15 cellular contexts compared by ENCODE assay signal in the genomic region with DNA sequence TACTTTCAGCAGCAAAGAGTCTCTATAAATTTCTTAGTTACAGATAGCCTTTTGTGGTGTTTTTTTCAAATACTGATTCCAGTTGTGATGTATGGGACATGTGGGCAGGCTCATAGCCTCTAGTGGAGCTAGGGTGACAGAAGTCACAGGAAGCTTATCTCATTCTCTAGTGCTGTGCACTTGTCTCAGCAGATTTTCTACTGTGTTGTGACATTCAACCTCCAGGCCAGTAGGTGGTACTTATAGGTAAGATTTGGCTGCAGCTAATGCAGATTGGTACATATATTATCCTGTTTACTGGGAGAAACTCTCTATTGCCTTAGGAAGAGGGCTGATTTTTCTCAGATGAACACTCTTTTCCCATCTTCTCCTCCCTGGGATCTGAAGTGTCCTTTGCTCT.
DNase-seq lines count a peak whose midpoint lies in the region; ATAC-seq, FAIRE-seq and TF ChIP-seq lines count a peak whose summit lies in the region.
"Had no signal": no experiment of that assay in that cellular context is flagged by ENCODE, and none has a peak within 500 bp of the region (broad histone marks: within the 10 kb centered on the region; RNA-seq: fewer than 3 reads in every experiment).

No MANE protein-coding gene starts in this region.

- no peaks in the 10 kb centered on the region for H3K4me1 Mint-ChIP-seq in activated naive CD8-positive, alpha-beta T cell treated with anti-CD3 and anti-CD28 coated beads, Interleukin-2, amount 10 ng/mL, durations not matched to agents 7 days and 5 days
- no peaks in the 10 kb centered on the region for H3K4me1 Mint-ChIP-seq in activated naive CD8-positive, alpha-beta T cell treated with anti-CD3 and anti-CD28 coated beads, Interleukin-2, amount 50 U/mL, for 24 hours
- H3K4me1 Mint-ChIP-seq: CD8-positive, alpha-beta memory T cell had no signal

- no peak for TF ChIP-seq RAD21 in GM12878 (IDR thresholded peaks at IDR 0.05; ENCODE audit: insufficient read depth, low read depth, low read length)

- RAD21 ChIA-PET in GM12878 (lab: Charles Lee; ENCODE audit: unreplicated experiment), result no interaction called here

- FAIRE-seq in GM12878 (lab: Jason Lieb, UNC), result no peak

- intact Hi-C loops in GM12878 (cut with micrococcal nuclease; ENCODE audit: unreplicated experiment) (no loop called here), esophagus squamous epithelium (cut with DNase I) (no loop called here), right cardiac atrium (cut with DNase I) (no loop called here)

- no peak for TF ChIP-seq EP300 in GM12878 (IDR thresholded peaks at IDR 0.05; ENCODE audit: borderline replicate concordance in 1 of 2, control insufficient read depth in 1 of 2, low read depth in 2 of 2, low read length in 2 of 2)

- no peaks in the 10 kb centered on the region for H3K36me3 Mint-ChIP-seq in activated naive CD8-positive, alpha-beta T cell treated with anti-CD3 and anti-CD28 coated beads, Interleukin-2, amount 10 ng/mL, durations not matched to agents 7 days and 5 days
- H3K36me3 Mint-ChIP-seq in activated naive CD8-positive, alpha-beta T cell treated with anti-CD3 and anti-CD28 coated beads, Interleukin-2, amount 50 U/mL, for 24 hours (ENCODE audit: low read depth), result no peaks in the 10 kb centered on the region
- H3K36me3 Mint-ChIP-seq: CD8-positive, alpha-beta memory T cell had no signal

- H4K8ac ChIP-seq in mesendoderm (ENCODE audit: low read depth, low read length), result no peak overlapping the region

- H2BK15ac ChIP-seq in mesendoderm (replicated peaks; ENCODE audit: low read depth), result no peak overlapping the region

- no peak overlapping the region for H3K56ac ChIP-seq in mesendoderm (ENCODE audit: low read length)

- H3K9me3 Mint-ChIP-seq in activated naive CD8-positive, alpha-beta T cell treated with anti-CD3 and anti-CD28 coated beads, Interleukin-2, amount 10 ng/mL, durations not matched to agents 7 days and 5 days, result no peaks in the 10 kb centered on the region
- H3K9me3 Mint-ChIP-seq in activated naive CD8-positive, alpha-beta T cell treated with anti-CD3 and anti-CD28 coated beads, Interleukin-2, amount 50 U/mL, for 24 hours, result peaks cover 10% of the 10 kb centered on the region

- H3K27me3 Mint-ChIP-seq in activated naive CD8-positive, alpha-beta T cell treated with anti-CD3 and anti-CD28 coated beads, Interleukin-2, amount 10 ng/mL, durations not matched to agents 7 days and 5 days, result no peaks in the 10 kb centered on the region
- H3K27me3 Mint-ChIP-seq in activated naive CD8-positive, alpha-beta T cell treated with anti-CD3 and anti-CD28 coated beads, Interleukin-2, amount 50 U/mL, for 24 hours, result no peaks in the 10 kb centered on the region

- H3K79me2 ChIP-seq in GM12878 (ENCODE audit: control insufficient read depth, insufficient read depth, low read length) (no peaks in the 10 kb centered on the region), mesendoderm (ENCODE audit: control insufficient read depth, insufficient read depth, low read length) (no peaks in the 10 kb centered on the region)

- no peak overlapping the region for H2AK5ac ChIP-seq in mesendoderm (ENCODE audit: low read length)

- no peak for DNase-seq in activated naive CD8-positive, alpha-beta T cell treated with anti-CD3 and anti-CD28 coated beads, Interleukin-2, amount 10 ng/mL, durations not matched to agents 7 days and 5 days
- no peak for DNase-seq in activated naive CD8-positive, alpha-beta T cell treated with anti-CD3 and anti-CD28 coated beads, Interleukin-2, amount 50 U/mL, for 24 hours
- DNase-seq in NAMALWA (ENCODE audit: low spot score) (peak; percentile 11), GM12878 (ENCODE audit: low read depth, low spot score) (no peak), mesendoderm (peak; percentile 13), esophagus squamous epithelium (lab: John Stamatoyannopoulos, UW) (no peak), right cardiac atrium (no peak), NCI-H1694 (lab: John Stamatoyannopoulos, UW) (no peak)
- DNase-seq: 8988T; AML-193; Caco-2; CD8-positive, alpha-beta memory T cell; HCEC 1CT; IMR-90 had no signal

- H3K27ac ChIP-seq in GM12878 (ENCODE audit: control insufficient read depth, insufficient read depth) (no peak overlapping the region), mesendoderm (ENCODE audit: low read depth, low read length) (no peak overlapping the region), esophagus squamous epithelium (no peak overlapping the region), right cardiac atrium (ENCODE audit: low read length) (no peak overlapping the region)
- H3K27ac ChIP-seq: BLaER1 had no signal

- H3K4me2 ChIP-seq in GM12878 (ENCODE audit: control insufficient read depth, insufficient read depth) (no peak overlapping the region), mesendoderm (ENCODE audit: low read length) (no peak overlapping the region)
- H3K4me2 ChIP-seq: BLaER1 had no signal

- no peak overlapping the region for H3K4ac ChIP-seq in mesendoderm (ENCODE audit: low read depth, low read length)

- H2BK5ac ChIP-seq in mesendoderm (ENCODE audit: low read length), result no peak overlapping the region

- H3K9me3 ChIP-seq in GM12878 (replicated peaks; ENCODE audit: control insufficient read depth, insufficient read depth, low read length) (no peaks in the 10 kb centered on the region), esophagus squamous epithelium (no peaks in the 10 kb centered on the region), right cardiac atrium (ENCODE audit: control insufficient read depth, low read length) (no peaks in the 10 kb centered on the region)
- H3K9me3 ChIP-seq: BLaER1, Caco-2 had no signal

- H3K23ac ChIP-seq in mesendoderm (ENCODE audit: low read length), result no peak overlapping the region

- in situ Hi-C loops in GM12878 (cut with MboI), result no loop called here

- H3K27me3 ChIP-seq in GM12878 (replicated peaks in 1 of 2; ENCODE audit: control insufficient read depth in 2 of 2, insufficient read depth in 2 of 2, low read length in 1 of 2) (no peaks in the 10 kb centered on the region), mesendoderm (ENCODE audit: insufficient read depth, low read length, poor library complexity) (no peaks in the 10 kb centered on the region), esophagus squamous epithelium (no peaks in the 10 kb centered on the region), right cardiac atrium (ENCODE audit: control insufficient read depth, insufficient read depth) (no peaks in the 10 kb centered on the region)
- H3K27me3 ChIP-seq: BLaER1 had no signal

- no peak overlapping the region for H4K5ac ChIP-seq in mesendoderm (ENCODE audit: low read length)

- TF ChIP-seq CTCF in GM12878 (IDR thresholded peaks at IDR 0.05 in 2 of 3, conservative IDR thresholded peaks at IDR 0.05 in 1 of 3; ENCODE audit: control insufficient read depth in 2 of 3, extremely low read depth in 1 of 3, insufficient read depth in 1 of 3, low read depth in 3 of 3, low read length in 3 of 3), result no peak
- TF ChIP-seq CTCF in esophagus squamous epithelium (IDR thresholded peaks at IDR 0.05), result no peak

- no peak overlapping the region for H3K27ac Mint-ChIP-seq in activated naive CD8-positive, alpha-beta T cell treated with anti-CD3 and anti-CD28 coated beads, Interleukin-2, amount 10 ng/mL, durations not matched to agents 7 days and 5 days
- no peak overlapping the region for H3K27ac Mint-ChIP-seq in activated naive CD8-positive, alpha-beta T cell treated with anti-CD3 and anti-CD28 coated beads, Interleukin-2, amount 50 U/mL, for 24 hours
- H3K27ac Mint-ChIP-seq: CD8-positive, alpha-beta memory T cell had no signal

- H3K18ac ChIP-seq in mesendoderm (ENCODE audit: low read length), result no peak overlapping the region

- no peak for TF ChIP-seq POLR2A in GM12878 (IDR thresholded peaks at IDR 0.05; ENCODE audit: low read depth, low read length)
- no peak for TF ChIP-seq POLR2A in esophagus squamous epithelium (IDR thresholded peaks at IDR 0.05)

- H3K4me1 ChIP-seq in GM12878 (ENCODE audit: control insufficient read depth, insufficient read depth, low read length) (no peaks in the 10 kb centered on the region), mesendoderm (ENCODE audit: control insufficient read depth, low read depth, low read length) (no peaks in the 10 kb centered on the region), esophagus squamous epithelium (no peaks in the 10 kb centered on the region), right cardiac atrium (ENCODE audit: control insufficient read depth, insufficient read depth, low read length) (no peaks in the 10 kb centered on the region)
- H3K4me1 ChIP-seq: BLaER1, Caco-2 had no signal

- ATAC-seq in activated naive CD8-positive, alpha-beta T cell treated with anti-CD3 and anti-CD28 coated beads, Interleukin-2, amount 10 ng/mL, durations not matched to agents 7 days and 5 days (ENCODE audit: low read depth), result peak; percentile 36
- ATAC-seq in activated naive CD8-positive, alpha-beta T cell treated with anti-CD3 and anti-CD28 coated beads, Interleukin-2, amount 50 U/mL, for 24 hours, result no peak
- peak; percentile 55 for ATAC-seq in GM12878
- no peak for ATAC-seq in right cardiac atrium

- H3K36me3 ChIP-seq in GM12878 (ENCODE audit: control insufficient read depth in 2 of 2, insufficient read depth in 2 of 2, low read length in 1 of 2) (no peaks in the 10 kb centered on the region), mesendoderm (ENCODE audit: control insufficient read depth, insufficient read depth, low read length) (no peaks in the 10 kb centered on the region), esophagus squamous epithelium (no peaks in the 10 kb centered on the region)
- H3K36me3 ChIP-seq: BLaER1 had no signal

- POLR2A ChIA-PET in activated naive CD8-positive, alpha-beta T cell treated with anti-CD3 and anti-CD28 coated beads, Interleukin-2, amount 10 ng/mL, durations not matched to agents 7 days and 5 days (lab: Charles Lee), result no interaction called here
- POLR2A ChIA-PET in GM12878 (lab: Charles Lee), result no interaction called here

- SMC1A ChIA-PET in GM12878 (lab: Charles Lee; ENCODE audit: uncharacterized antibody, unreplicated experiment), result interaction anchor here (0.9 to 1.6 kb wide), 3 partner anchors 9 to 134 kb away, joined by 3 to 4 read pairs (median 3); no protein-coding TSS in a partner anchor

- no peak overlapping the region for H2BK120ac ChIP-seq in mesendoderm (ENCODE audit: low read depth, low read length)

- H3K4me3 Mint-ChIP-seq in activated naive CD8-positive, alpha-beta T cell treated with anti-CD3 and anti-CD28 coated beads, Interleukin-2, amount 10 ng/mL, durations not matched to agents 7 days and 5 days, result no peak overlapping the region
- H3K4me3 Mint-ChIP-seq in activated naive CD8-positive, alpha-beta T cell treated with anti-CD3 and anti-CD28 coated beads, Interleukin-2, amount 50 U/mL, for 24 hours, result no peak overlapping the region
- H3K4me3 Mint-ChIP-seq: CD8-positive, alpha-beta memory T cell had no signal

- H3K4me3 ChIP-seq in GM12878, result no peak overlapping the region
- H3K4me3 ChIP-seq in mesendoderm (ENCODE audit: low read length), result no peak overlapping the region
- no peak overlapping the region for H3K4me3 ChIP-seq in esophagus squamous epithelium
- no peak overlapping the region for H3K4me3 ChIP-seq in right cardiac atrium (ENCODE audit: low read length)
- H3K4me3 ChIP-seq: BLaER1 had no signal

- H3K79me1 ChIP-seq in mesendoderm (ENCODE audit: low read length), result no peaks in the 10 kb centered on the region

- H4K20me1 ChIP-seq in GM12878 (ENCODE audit: control insufficient read depth, insufficient read depth), result no peaks in the 10 kb centered on the region
- H4K20me1 ChIP-seq: BLaER1 had no signal

- no TSS peak for BruUV-seq in GM12878 (replicated peaks; lab: Mats Ljungman, UMichigan)

- H2AFZ ChIP-seq in GM12878 (ENCODE audit: control insufficient read depth, low read depth, low read length), result no peak overlapping the region

- no peak overlapping the region for H3K9ac ChIP-seq in GM12878 (ENCODE audit: control insufficient read depth, insufficient read depth, low read length)
- H3K9ac ChIP-seq in mesendoderm (ENCODE audit: low read length), result no peak overlapping the region
- H3K9ac ChIP-seq: BLaER1 had no signal

- CTCF ChIA-PET in GM12878 (lab: Yijun Ruan, JAX), result no interaction called here

Comparison
In these comparisons a context has a peak if more than half of its experiments do, and no peak if none do; other contexts are left out.
1. ATAC-seq: peak in activated naive CD8-positive, alpha-beta T cell treated with anti-CD3 and anti-CD28 coated beads, Interleukin-2, amount 10 ng/mL, durations not matched to agents 7 days and 5 days (single experiment) and GM12878 (single experiment); none in activated naive CD8-positive, alpha-beta T cell treated with anti-CD3 and anti-CD28 coated beads, Interleukin-2, amount 50 U/mL, for 24 hours (single experiment) and right cardiac atrium (0 of 2).
2. DNase-seq: peak in NAMALWA (single experiment) and mesendoderm (single experiment); none in activated naive CD8-positive, alpha-beta T cell treated with anti-CD3 and anti-CD28 coated beads, Interleukin-2, amount 10 ng/mL, durations not matched to agents 7 days and 5 days (single experiment), activated naive CD8-positive, alpha-beta T cell treated with anti-CD3 and anti-CD28 coated beads, Interleukin-2, amount 50 U/mL, for 24 hours (single experiment), GM12878 (single experiment), esophagus squamous epithelium (single experiment), right cardiac atrium (0 of 3) and NCI-H1694 (single experiment).